ENCODE assay signal across 2 cellular contexts in genomic region chr2:215137329-215137686, GRCh38.
A peak's percentile ranks its signal among the peaks of the same experiment; 100 is the strongest.
TF ChIP-seq lines count a peak whose summit lies in the region.

No MANE protein-coding gene starts in this region.

TF ChIP-seq in A549, 52 proteins besides CTCF, POLR2A, EP300 and RAD21:
- TF ChIP-seq SMC3 (IDR thresholded peaks at IDR 0.05), result no peak
- no peak for TF ChIP-seq CHD4 (IDR thresholded peaks at IDR 0.05; ENCODE audit: borderline replicate concordance)
- TF ChIP-seq FOSL2 (IDR thresholded peaks at IDR 0.05), result no peak
- TF ChIP-seq FOSL2 (CRISPR knock-in tag; IDR thresholded peaks at IDR 0.05), result no peak
- no peak for TF ChIP-seq CBX2 (IDR thresholded peaks at IDR 0.05; ENCODE audit: borderline replicate concordance, low read depth)
TF ChIP-seq in A549: peak in this region for 0.

TF ChIP-seq in GM12878, 131 proteins besides CTCF, POLR2A, EP300 and RAD21:
- peak; percentile 24; the same call in 1 of the 2 replicates for TF ChIP-seq NFIC (IDR thresholded peaks at IDR 0.05; ENCODE audit: low read depth, low read length)
- TF ChIP-seq REST (IDR thresholded peaks at IDR 0.05; ENCODE audit: low read depth, low read length), result no peak
- no peak for TF ChIP-seq IKZF2 (IDR thresholded peaks at IDR 0.05)
- peak in 1 of 2 experiments; percentile 9; a peak in 1 of 4 replicates for TF ChIP-seq CEBPB (IDR thresholded peaks at IDR 0.05; ENCODE audit: borderline replicate concordance in 1 of 2, low read depth in 2 of 2, low read length in 2 of 2)
- no peak for TF ChIP-seq ZNF217 (IDR thresholded peaks at IDR 0.05)
- peak; percentile 31; the same call in 1 of the 2 replicates for TF ChIP-seq SMARCA5 (IDR thresholded peaks at IDR 0.05)
- TF ChIP-seq FOS (IDR thresholded peaks at IDR 0.05; ENCODE audit: borderline replicate concordance, extremely low read depth, insufficient read length), result no peak
